ENCODE assay signal across 8 cellular contexts in genomic region chr22:31749636-31750364, GRCh38. TPM values are rescaled to one million over a fixed set of nuclear protein-coding genes. Genes with fewer than 3 reads are reported as not detected.
DNase-seq lines count a peak whose midpoint lies in the region; ATAC-seq, FAIRE-seq and TF ChIP-seq lines count a peak whose summit lies in the region.

Gene PRR14L (minus strand): TSS chr22:31750132. CDS start chr22:31738860, 11,272 bp downstream.

- no peak within 1 kb of the TSS for H4K91ac ChIP-seq in neuronal stem cell (ENCODE audit: low read depth, low read length, poor library complexity)

- no peak within 1 kb of the TSS for H2BK12ac ChIP-seq in neuronal stem cell (ENCODE audit: low read length)

- CTCF ChIA-PET in activated naive CD4-positive, alpha-beta T cell treated with anti-CD3 and anti-CD28 coated beads, Interleukin-2, amount 10 ng/mL, durations not matched to agents 7 days and 5 days (lab: Charles Lee) = interaction anchor here (0.6 kb wide), 2 partner anchors 80 to 389 kb away, joined by 3 to 4 read pairs; no protein-coding TSS in a partner anchor

- H3K23ac ChIP-seq in neuronal stem cell (ENCODE audit: low read depth, low read length, poor library complexity) = peak within 1 kb of the TSS; percentile 70

- H3K4ac ChIP-seq in neuronal stem cell (ENCODE audit: low read length) = no peak within 1 kb of the TSS

- H3K79me1 ChIP-seq in neuronal stem cell (ENCODE audit: low read depth, low read length) = no peaks in the 10 kb centered on the region

- no peaks in the 10 kb centered on the region for H3K27me3 Mint-ChIP-seq in activated naive CD4-positive, alpha-beta T cell treated with anti-CD3 and anti-CD28 coated beads, Interleukin-2, amount 10 ng/mL, durations not matched to agents 7 days and 5 days

- peak within 1 kb of the TSS; percentile 90 for H3K4me3 Mint-ChIP-seq in activated naive CD4-positive, alpha-beta T cell treated with anti-CD3 and anti-CD28 coated beads, Interleukin-2, amount 10 ng/mL, durations not matched to agents 7 days and 5 days

- H3K27me3 ChIP-seq in GM06990 (replicated peaks; ENCODE audit: control insufficient read depth, insufficient read depth, low read length) = no peaks in the 10 kb centered on the region
- H3K27me3 ChIP-seq in neuronal stem cell (ENCODE audit: control insufficient read depth in 3 of 3, insufficient read depth in 3 of 3, low read depth in 1 of 3, low read length in 3 of 3) = no peaks in the 10 kb centered on the region
- no peaks in the 10 kb centered on the region for H3K27me3 ChIP-seq in subcutaneous abdominal adipose tissue (ENCODE audit: control insufficient read depth in 5 of 5, insufficient read depth in 4 of 5, low read length in 5 of 5)

- H4K8ac ChIP-seq in neuronal stem cell (ENCODE audit: low read depth, low read length) = no peak within 1 kb of the TSS

- peak within 1 kb of the TSS; percentile 38 for H2BK15ac ChIP-seq in neuronal stem cell (ENCODE audit: low read length)

- H2AK5ac ChIP-seq in neuronal stem cell (ENCODE audit: low read depth, low read length) = no peak within 1 kb of the TSS

- H3K18ac ChIP-seq in neuronal stem cell (ENCODE audit: low read length) = peak within 1 kb of the TSS; percentile 86

- H2BK120ac ChIP-seq in neuronal stem cell (ENCODE audit: low read depth, low read length) = no peak within 1 kb of the TSS

- H3K14ac ChIP-seq in neuronal stem cell (ENCODE audit: low read length) = no peak within 1 kb of the TSS

- H3K4me2 ChIP-seq in neuronal stem cell (ENCODE audit: insufficient read depth, low read length, poor library complexity, severe bottlenecking) = peak within 1 kb of the TSS; percentile 55

- peaks cover 9 to 21% of the 10 kb centered on the region in 2 donors for H3K4me1 ChIP-seq in neuronal stem cell (ENCODE audit: control insufficient read depth in 2 of 2, insufficient read depth in 1 of 2, low read depth in 1 of 2, low read length in 2 of 2)
- H3K4me1 ChIP-seq in subcutaneous abdominal adipose tissue (ENCODE audit: control insufficient read depth in 5 of 5, insufficient read depth in 5 of 5, low read length in 5 of 5) = peaks cover 15 to 58% (median 56%) of the 10 kb centered on the region in 5 donors

- no peaks in the 10 kb centered on the region for H3K9me3 Mint-ChIP-seq in activated naive CD4-positive, alpha-beta T cell treated with anti-CD3 and anti-CD28 coated beads, Interleukin-2, amount 10 ng/mL, durations not matched to agents 7 days and 5 days

- H3K9me3 ChIP-seq in SK-N-MC (ENCODE audit: low read depth, low read length) (no peaks in the 10 kb centered on the region), neuronal stem cell (replicated peaks in 1 of 2; ENCODE audit: control insufficient read depth in 2 of 2, insufficient read depth in 1 of 2, low read depth in 1 of 2, low read length in 2 of 2) (no peaks in the 10 kb centered on the region), subcutaneous abdominal adipose tissue (ENCODE audit: control insufficient read depth in 5 of 5, low read length in 5 of 5) (no peaks in the 10 kb centered on the region)

- H3K9ac ChIP-seq in SK-N-MC (ENCODE audit: insufficient read length) = peak within 1 kb of the TSS; percentile 92
- H3K9ac ChIP-seq in neuronal stem cell (ENCODE audit: low read depth, low read length, poor library complexity) = peak within 1 kb of the TSS; percentile 90
- peak within 1 kb of the TSS; percentile 87 to 99 (median 97) for H3K9ac ChIP-seq in subcutaneous abdominal adipose tissue (ENCODE audit: low read length in 5 of 5)

- DNase-seq in GM06990 (ENCODE audit: extremely low read depth, insufficient read length) (peak; percentile 98), NCI-H1048 (lab: John Stamatoyannopoulos, UW) (peak; percentile 81), SK-N-MC (ENCODE audit: low read depth, low spot score) (peak; percentile 44), frontal cortex (ENCODE audit: low spot score in 2 of 2) (peak; percentile 92 to 94), neuronal stem cell (ENCODE audit: low spot score) (peak; percentile 97)
- DNase-seq in activated naive CD4-positive, alpha-beta T cell treated with anti-CD3 and anti-CD28 coated beads, Interleukin-2, amount 10 ng/mL, durations not matched to agents 7 days and 5 days = peak; percentile 98

- peak; percentile 58 for ATAC-seq in HG02571 (IDR thresholded peaks at IDR 0.05; ENCODE audit: unreplicated experiment)

- H3K36me3 Mint-ChIP-seq in activated naive CD4-positive, alpha-beta T cell treated with anti-CD3 and anti-CD28 coated beads, Interleukin-2, amount 10 ng/mL, durations not matched to agents 7 days and 5 days = peaks cover 12% of the 10 kb centered on the region

- no CpG with 5 or more reads among the region's 62 CpGs for WGBS in neuronal stem cell (ENCODE audit: extremely low coverage in 2 of 2, insufficient read length in 2 of 2, insufficient replicate concordance in 1 of 2), 2 donors

- H3K4me1 Mint-ChIP-seq in activated naive CD4-positive, alpha-beta T cell treated with anti-CD3 and anti-CD28 coated beads, Interleukin-2, amount 10 ng/mL, durations not matched to agents 7 days and 5 days = peaks cover 53% of the 10 kb centered on the region

- peak within 1 kb of the TSS; percentile 64 for H3K27ac ChIP-seq in SK-N-MC
- peak within 1 kb of the TSS; percentile 94 for H3K27ac ChIP-seq in neuronal stem cell (replicated peaks; ENCODE audit: low read length)
- peak within 1 kb of the TSS; percentile 92 for H3K27ac ChIP-seq in subcutaneous abdominal adipose tissue (ENCODE audit: low read depth, low read length)

- peak within 1 kb of the TSS; percentile 1 for H2BK5ac ChIP-seq in neuronal stem cell (ENCODE audit: low read length)

- FAIRE-seq in frontal cortex (lab: Jason Lieb, UNC) = no peak

- H3K27ac Mint-ChIP-seq in activated naive CD4-positive, alpha-beta T cell treated with anti-CD3 and anti-CD28 coated beads, Interleukin-2, amount 10 ng/mL, durations not matched to agents 7 days and 5 days = peak within 1 kb of the TSS; percentile 93

- peak within 1 kb of the TSS; percentile 91 for H2AFZ ChIP-seq in neuronal stem cell (ENCODE audit: low read length)

- TF ChIP-seq CTCF in GM06990 (IDR thresholded peaks at IDR 0.05; ENCODE audit: insufficient read depth, low read length, poor library complexity, severe bottlenecking) = peak; percentile 3

- H3K36me3 ChIP-seq in GM06990 (ENCODE audit: control insufficient read depth, insufficient read depth, low read length) = no peaks in the 10 kb centered on the region; the same call in 1 of the 2 replicates
- H3K36me3 ChIP-seq in SK-N-MC (ENCODE audit: insufficient read depth, low read length) = peaks cover 16% of the 10 kb centered on the region
- peaks cover 0 to 20% of the 10 kb centered on the region in 2 donors for H3K36me3 ChIP-seq in neuronal stem cell (replicated peaks in 1 of 2; ENCODE audit: control insufficient read depth in 2 of 2, insufficient read depth in 2 of 2, low read length in 2 of 2)
- H3K36me3 ChIP-seq in subcutaneous abdominal adipose tissue (ENCODE audit: control insufficient read depth in 5 of 5, insufficient read depth in 5 of 5, low read length in 5 of 5) = peaks cover 0 to 2% (median 0%) of the 10 kb centered on the region in 5 donors

- H3K4me3 ChIP-seq in GM06990 (replicated peaks; ENCODE audit: low read depth, low read length) (peak within 1 kb of the TSS; percentile 95), SK-N-MC (peak within 1 kb of the TSS; percentile 88), neuronal stem cell (ENCODE audit: low read length in 2 of 2) (peak within 1 kb of the TSS; percentile 82 to 96), subcutaneous abdominal adipose tissue (ENCODE audit: low read depth in 1 of 5, low read length in 5 of 5) (peak within 1 kb of the TSS; percentile 86 to 97 (median 89))

RNA-seq across cellular contexts. Expression of gene PRR14L, which starts in this region (rescaled TPM):
- total RNA-seq in frontal cortex = 26.9 TPM
- 18.9 TPM for polyA plus RNA-seq in neuronal stem cell (2013, experiment 1 of 2)
- 20.6 TPM for polyA plus RNA-seq in neuronal stem cell (2013, experiment 2 of 2)

Comparison
In these comparisons a context has a peak if more than half of its experiments do, and no peak if none do; other contexts are left out.
1. Peak in every context shown above with its lines: DNase-seq, ATAC-seq, H3K4me3 ChIP-seq and H3K27ac ChIP-seq.
2. DNase-seq: peak in every context shown above with its lines; median percentile 98 in GM06990; 98 in activated naive CD4-positive, alpha-beta T cell treated with anti-CD3 and anti-CD28 coated beads, Interleukin-2, amount 10 ng/mL, durations not matched to agents 7 days and 5 days; 97 in neuronal stem cell; 93 in frontal cortex; 81 in NCI-H1048; 44 in SK-N-MC.